ENCODE assay signal across 1 cellular context in the genomic region with DNA sequence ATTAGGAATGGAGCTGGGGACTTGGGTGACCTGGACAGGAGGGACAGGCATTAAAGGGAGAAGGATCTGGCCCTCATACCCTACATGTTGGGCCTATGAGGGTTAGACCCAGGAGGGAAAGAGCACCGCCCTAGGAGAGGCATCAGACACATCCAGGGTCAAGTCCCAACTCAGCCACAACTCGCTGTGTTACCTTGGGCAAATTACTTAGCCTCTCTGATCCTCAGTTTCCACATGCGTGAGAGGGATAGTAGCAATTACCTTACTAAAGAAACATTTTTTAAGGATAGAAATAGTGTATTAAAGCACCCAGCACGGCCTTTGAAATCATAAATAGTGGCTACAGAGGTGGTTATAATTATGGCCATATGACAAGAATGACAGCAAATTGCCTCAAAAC.
TF ChIP-seq lines count a peak whose summit lies in the region.

No MANE protein-coding gene starts in this region.

TF ChIP-seq in K562, 482 proteins besides CTCF, POLR2A, EP300 and RAD21 (continued from another document and continues in another):
- peak; percentile 26 for TF ChIP-seq BRD9 (IDR thresholded peaks at IDR 0.05; ENCODE audit: low read depth, partially characterized antibody)
- TF ChIP-seq, protein P1, sequence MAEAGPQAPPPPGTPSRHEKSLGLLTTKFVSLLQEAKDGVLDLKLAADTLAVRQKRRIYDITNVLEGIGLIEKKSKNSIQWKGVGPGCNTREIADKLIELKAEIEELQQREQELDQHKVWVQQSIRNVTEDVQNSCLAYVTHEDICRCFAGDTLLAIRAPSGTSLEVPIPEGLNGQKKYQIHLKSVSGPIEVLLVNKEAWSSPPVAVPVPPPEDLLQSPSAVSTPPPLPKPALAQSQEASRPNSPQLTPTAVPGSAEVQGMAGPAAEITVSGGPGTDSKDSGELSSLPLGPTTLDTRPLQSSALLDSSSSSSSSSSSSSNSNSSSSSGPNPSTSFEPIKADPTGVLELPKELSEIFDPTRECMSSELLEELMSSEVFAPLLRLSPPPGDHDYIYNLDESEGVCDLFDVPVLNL (CRISPR knock-in tag; IDR thresholded peaks at IDR 0.05; ENCODE audit: low read depth) = no peak
- no peak for TF ChIP-seq ZNF354B (CRISPR knock-in tag; IDR thresholded peaks at IDR 0.05)
- TF ChIP-seq ZNF589 (CRISPR knock-in tag; IDR thresholded peaks at IDR 0.05; ENCODE audit: low read depth) = no peak
- no peak for TF ChIP-seq NFATC3 (IDR thresholded peaks at IDR 0.05)
- no peak for TF ChIP-seq ZNF445 (CRISPR knock-in tag; IDR thresholded peaks at IDR 0.05; ENCODE audit: low read depth)
- TF ChIP-seq, protein P2, sequence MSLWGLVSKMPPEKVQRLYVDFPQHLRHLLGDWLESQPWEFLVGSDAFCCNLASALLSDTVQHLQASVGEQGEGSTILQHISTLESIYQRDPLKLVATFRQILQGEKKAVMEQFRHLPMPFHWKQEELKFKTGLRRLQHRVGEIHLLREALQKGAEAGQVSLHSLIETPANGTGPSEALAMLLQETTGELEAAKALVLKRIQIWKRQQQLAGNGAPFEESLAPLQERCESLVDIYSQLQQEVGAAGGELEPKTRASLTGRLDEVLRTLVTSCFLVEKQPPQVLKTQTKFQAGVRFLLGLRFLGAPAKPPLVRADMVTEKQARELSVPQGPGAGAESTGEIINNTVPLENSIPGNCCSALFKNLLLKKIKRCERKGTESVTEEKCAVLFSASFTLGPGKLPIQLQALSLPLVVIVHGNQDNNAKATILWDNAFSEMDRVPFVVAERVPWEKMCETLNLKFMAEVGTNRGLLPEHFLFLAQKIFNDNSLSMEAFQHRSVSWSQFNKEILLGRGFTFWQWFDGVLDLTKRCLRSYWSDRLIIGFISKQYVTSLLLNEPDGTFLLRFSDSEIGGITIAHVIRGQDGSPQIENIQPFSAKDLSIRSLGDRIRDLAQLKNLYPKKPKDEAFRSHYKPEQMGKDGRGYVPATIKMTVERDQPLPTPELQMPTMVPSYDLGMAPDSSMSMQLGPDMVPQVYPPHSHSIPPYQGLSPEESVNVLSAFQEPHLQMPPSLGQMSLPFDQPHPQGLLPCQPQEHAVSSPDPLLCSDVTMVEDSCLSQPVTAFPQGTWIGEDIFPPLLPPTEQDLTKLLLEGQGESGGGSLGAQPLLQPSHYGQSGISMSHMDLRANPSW (CRISPR knock-in tag; IDR thresholded peaks at IDR 0.05) = no peak
- no peak for TF ChIP-seq NFYB (IDR thresholded peaks at IDR 0.05; ENCODE audit: extremely low read depth, insufficient read length)
- no peak for TF ChIP-seq ZNF133 (CRISPR knock-in tag; IDR thresholded peaks at IDR 0.05)
- no peak for TF ChIP-seq HSF4 (CRISPR knock-in tag; IDR thresholded peaks at IDR 0.05; ENCODE audit: borderline replicate concordance)
- TF ChIP-seq GTF2A2 (tag; IDR thresholded peaks at IDR 0.05) = no peak
- no peak for TF ChIP-seq NCOA4 (IDR thresholded peaks at IDR 0.05; ENCODE audit: partially characterized antibody)
- TF ChIP-seq, protein P3, sequence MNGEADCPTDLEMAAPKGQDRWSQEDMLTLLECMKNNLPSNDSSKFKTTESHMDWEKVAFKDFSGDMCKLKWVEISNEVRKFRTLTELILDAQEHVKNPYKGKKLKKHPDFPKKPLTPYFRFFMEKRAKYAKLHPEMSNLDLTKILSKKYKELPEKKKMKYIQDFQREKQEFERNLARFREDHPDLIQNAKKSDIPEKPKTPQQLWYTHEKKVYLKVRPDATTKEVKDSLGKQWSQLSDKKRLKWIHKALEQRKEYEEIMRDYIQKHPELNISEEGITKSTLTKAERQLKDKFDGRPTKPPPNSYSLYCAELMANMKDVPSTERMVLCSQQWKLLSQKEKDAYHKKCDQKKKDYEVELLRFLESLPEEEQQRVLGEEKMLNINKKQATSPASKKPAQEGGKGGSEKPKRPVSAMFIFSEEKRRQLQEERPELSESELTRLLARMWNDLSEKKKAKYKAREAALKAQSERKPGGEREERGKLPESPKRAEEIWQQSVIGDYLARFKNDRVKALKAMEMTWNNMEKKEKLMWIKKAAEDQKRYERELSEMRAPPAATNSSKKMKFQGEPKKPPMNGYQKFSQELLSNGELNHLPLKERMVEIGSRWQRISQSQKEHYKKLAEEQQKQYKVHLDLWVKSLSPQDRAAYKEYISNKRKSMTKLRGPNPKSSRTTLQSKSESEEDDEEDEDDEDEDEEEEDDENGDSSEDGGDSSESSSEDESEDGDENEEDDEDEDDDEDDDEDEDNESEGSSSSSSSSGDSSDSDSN (IDR thresholded peaks at IDR 0.05; ENCODE audit: borderline replicate concordance in 1 of 2, low read depth in 2 of 2, low read length in 2 of 2) = no peak
- TF ChIP-seq, protein P4, sequence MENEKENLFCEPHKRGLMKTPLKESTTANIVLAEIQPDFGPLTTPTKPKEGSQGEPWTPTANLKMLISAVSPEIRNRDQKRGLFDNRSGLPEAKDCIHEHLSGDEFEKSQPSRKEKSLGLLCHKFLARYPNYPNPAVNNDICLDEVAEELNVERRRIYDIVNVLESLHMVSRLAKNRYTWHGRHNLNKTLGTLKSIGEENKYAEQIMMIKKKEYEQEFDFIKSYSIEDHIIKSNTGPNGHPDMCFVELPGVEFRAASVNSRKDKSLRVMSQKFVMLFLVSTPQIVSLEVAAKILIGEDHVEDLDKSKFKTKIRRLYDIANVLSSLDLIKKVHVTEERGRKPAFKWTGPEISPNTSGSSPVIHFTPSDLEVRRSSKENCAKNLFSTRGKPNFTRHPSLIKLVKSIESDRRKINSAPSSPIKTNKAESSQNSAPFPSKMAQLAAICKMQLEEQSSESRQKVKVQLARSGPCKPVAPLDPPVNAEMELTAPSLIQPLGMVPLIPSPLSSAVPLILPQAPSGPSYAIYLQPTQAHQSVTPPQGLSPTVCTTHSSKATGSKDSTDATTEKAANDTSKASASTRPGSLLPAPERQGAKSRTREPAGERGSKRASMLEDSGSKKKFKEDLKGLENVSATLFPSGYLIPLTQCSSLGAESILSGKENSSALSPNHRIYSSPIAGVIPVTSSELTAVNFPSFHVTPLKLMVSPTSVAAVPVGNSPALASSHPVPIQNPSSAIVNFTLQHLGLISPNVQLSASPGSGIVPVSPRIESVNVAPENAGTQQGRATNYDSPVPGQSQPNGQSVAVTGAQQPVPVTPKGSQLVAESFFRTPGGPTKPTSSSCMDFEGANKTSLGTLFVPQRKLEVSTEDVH (IDR thresholded peaks at IDR 0.05; ENCODE audit: low read depth, partially characterized antibody) = no peak
- TF ChIP-seq FOS (IDR thresholded peaks at IDR 0.05; ENCODE audit: extremely low read depth, insufficient read length) = no peak
- TF ChIP-seq CBX2 (IDR thresholded peaks at IDR 0.05; ENCODE audit: insufficient read depth, low read length, poor library complexity, severe bottlenecking) = no peak
- TF ChIP-seq SMAD2 (IDR thresholded peaks at IDR 0.05; ENCODE audit: low read depth, low read length) = no peak
- TF ChIP-seq, protein P5, sequence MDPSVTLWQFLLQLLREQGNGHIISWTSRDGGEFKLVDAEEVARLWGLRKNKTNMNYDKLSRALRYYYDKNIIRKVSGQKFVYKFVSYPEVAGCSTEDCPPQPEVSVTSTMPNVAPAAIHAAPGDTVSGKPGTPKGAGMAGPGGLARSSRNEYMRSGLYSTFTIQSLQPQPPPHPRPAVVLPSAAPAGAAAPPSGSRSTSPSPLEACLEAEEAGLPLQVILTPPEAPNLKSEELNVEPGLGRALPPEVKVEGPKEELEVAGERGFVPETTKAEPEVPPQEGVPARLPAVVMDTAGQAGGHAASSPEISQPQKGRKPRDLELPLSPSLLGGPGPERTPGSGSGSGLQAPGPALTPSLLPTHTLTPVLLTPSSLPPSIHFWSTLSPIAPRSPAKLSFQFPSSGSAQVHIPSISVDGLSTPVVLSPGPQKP (CRISPR knock-in tag; IDR thresholded peaks at IDR 0.05) = no peak
- TF ChIP-seq ERF (CRISPR knock-in tag; IDR thresholded peaks at IDR 0.05) = no peak
- no peak for TF ChIP-seq SIN3A (IDR thresholded peaks at IDR 0.05; ENCODE audit: borderline replicate concordance in 2 of 2, control insufficient read depth in 1 of 2, low read depth in 2 of 2, low read length in 2 of 2)
- TF ChIP-seq LCOR (CRISPR knock-in tag; IDR thresholded peaks at IDR 0.05) = no peak
- TF ChIP-seq YBX1 (IDR thresholded peaks at IDR 0.05) = no peak
- no peak for TF ChIP-seq SIRT6 (IDR thresholded peaks at IDR 0.05; ENCODE audit: low read depth, low read length)
- TF ChIP-seq MAFF (IDR thresholded peaks at IDR 0.05; ENCODE audit: low read length) = no peak
- TF ChIP-seq U2AF1 (optimal IDR thresholded peaks at IDR 0.05; ENCODE audit: low read depth, low read length) = no peak
- no peak for TF ChIP-seq HEY1 (CRISPR knock-in tag; IDR thresholded peaks at IDR 0.05; ENCODE audit: borderline replicate concordance)
- TF ChIP-seq, protein P6, sequence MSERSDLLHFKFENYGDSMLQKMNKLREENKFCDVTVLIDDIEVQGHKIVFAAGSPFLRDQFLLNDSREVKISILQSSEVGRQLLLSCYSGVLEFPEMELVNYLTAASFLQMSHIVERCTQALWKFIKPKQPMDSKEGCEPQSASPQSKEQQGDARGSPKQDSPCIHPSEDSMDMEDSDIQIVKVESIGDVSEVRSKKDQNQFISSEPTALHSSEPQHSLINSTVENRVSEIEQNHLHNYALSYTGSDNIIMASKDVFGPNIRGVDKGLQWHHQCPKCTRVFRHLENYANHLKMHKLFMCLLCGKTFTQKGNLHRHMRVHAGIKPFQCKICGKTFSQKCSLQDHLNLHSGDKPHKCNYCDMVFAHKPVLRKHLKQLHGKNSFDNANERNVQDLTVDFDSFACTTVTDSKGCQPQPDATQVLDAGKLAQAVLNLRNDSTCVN (CRISPR knock-in tag; IDR thresholded peaks at IDR 0.05) = no peak
- no peak for TF ChIP-seq ZSCAN29 (IDR thresholded peaks at IDR 0.05)
- no peak for TF ChIP-seq KLF1 (tag; IDR thresholded peaks at IDR 0.05)
- TF ChIP-seq L3MBTL2 (IDR thresholded peaks at IDR 0.05) = no peak
- TF ChIP-seq MECOM (CRISPR knock-in tag; IDR thresholded peaks at IDR 0.05) = no peak
- TF ChIP-seq DACH1 (IDR thresholded peaks at IDR 0.05; ENCODE audit: partially characterized antibody) = no peak
- no peak for TF ChIP-seq POLR2AphosphoS2 (IDR thresholded peaks at IDR 0.05; ENCODE audit: low read length)
- TF ChIP-seq, protein P7, sequence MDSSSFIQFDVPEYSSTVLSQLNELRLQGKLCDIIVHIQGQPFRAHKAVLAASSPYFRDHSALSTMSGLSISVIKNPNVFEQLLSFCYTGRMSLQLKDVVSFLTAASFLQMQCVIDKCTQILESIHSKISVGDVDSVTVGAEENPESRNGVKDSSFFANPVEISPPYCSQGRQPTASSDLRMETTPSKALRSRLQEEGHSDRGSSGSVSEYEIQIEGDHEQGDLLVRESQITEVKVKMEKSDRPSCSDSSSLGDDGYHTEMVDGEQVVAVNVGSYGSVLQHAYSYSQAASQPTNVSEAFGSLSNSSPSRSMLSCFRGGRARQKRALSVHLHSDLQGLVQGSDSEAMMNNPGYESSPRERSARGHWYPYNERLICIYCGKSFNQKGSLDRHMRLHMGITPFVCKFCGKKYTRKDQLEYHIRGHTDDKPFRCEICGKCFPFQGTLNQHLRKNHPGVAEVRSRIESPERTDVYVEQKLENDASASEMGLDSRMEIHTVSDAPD (CRISPR knock-in tag; IDR thresholded peaks at IDR 0.05) = no peak
- peak; percentile 35 for TF ChIP-seq CHD4 (IDR thresholded peaks at IDR 0.05; ENCODE audit: insufficient read depth, insufficient replicate concordance, low read depth, low read length, poor library complexity, severe bottlenecking)
- TF ChIP-seq RCOR1 (IDR thresholded peaks at IDR 0.05; ENCODE audit: borderline replicate concordance in 1 of 2, low read depth in 2 of 2, low read length in 2 of 2) = peak in 1 of 2 experiments; percentile 60; a peak in 1 of 4 replicates
- TF ChIP-seq, protein P8, sequence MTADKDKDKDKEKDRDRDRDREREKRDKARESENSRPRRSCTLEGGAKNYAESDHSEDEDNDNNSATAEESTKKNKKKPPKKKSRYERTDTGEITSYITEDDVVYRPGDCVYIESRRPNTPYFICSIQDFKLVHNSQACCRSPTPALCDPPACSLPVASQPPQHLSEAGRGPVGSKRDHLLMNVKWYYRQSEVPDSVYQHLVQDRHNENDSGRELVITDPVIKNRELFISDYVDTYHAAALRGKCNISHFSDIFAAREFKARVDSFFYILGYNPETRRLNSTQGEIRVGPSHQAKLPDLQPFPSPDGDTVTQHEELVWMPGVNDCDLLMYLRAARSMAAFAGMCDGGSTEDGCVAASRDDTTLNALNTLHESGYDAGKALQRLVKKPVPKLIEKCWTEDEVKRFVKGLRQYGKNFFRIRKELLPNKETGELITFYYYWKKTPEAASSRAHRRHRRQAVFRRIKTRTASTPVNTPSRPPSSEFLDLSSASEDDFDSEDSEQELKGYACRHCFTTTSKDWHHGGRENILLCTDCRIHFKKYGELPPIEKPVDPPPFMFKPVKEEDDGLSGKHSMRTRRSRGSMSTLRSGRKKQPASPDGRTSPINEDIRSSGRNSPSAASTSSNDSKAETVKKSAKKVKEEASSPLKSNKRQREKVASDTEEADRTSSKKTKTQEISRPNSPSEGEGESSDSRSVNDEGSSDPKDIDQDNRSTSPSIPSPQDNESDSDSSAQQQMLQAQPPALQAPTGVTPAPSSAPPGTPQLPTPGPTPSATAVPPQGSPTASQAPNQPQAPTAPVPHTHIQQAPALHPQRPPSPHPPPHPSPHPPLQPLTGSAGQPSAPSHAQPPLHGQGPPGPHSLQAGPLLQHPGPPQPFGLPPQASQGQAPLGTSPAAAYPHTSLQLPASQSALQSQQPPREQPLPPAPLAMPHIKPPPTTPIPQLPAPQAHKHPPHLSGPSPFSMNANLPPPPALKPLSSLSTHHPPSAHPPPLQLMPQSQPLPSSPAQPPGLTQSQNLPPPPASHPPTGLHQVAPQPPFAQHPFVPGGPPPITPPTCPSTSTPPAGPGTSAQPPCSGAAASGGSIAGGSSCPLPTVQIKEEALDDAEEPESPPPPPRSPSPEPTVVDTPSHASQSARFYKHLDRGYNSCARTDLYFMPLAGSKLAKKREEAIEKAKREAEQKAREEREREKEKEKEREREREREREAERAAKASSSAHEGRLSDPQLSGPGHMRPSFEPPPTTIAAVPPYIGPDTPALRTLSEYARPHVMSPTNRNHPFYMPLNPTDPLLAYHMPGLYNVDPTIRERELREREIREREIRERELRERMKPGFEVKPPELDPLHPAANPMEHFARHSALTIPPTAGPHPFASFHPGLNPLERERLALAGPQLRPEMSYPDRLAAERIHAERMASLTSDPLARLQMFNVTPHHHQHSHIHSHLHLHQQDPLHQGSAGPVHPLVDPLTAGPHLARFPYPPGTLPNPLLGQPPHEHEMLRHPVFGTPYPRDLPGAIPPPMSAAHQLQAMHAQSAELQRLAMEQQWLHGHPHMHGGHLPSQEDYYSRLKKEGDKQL (CRISPR knock-in tag; IDR thresholded peaks at IDR 0.05; ENCODE audit: borderline replicate concordance) = no peak
- no peak for TF ChIP-seq NFIC (IDR thresholded peaks at IDR 0.05)
- no peak for TF ChIP-seq RBM34 (IDR thresholded peaks at IDR 0.05; ENCODE audit: borderline replicate concordance, insufficient read depth, low read length)
- TF ChIP-seq, protein P9, sequence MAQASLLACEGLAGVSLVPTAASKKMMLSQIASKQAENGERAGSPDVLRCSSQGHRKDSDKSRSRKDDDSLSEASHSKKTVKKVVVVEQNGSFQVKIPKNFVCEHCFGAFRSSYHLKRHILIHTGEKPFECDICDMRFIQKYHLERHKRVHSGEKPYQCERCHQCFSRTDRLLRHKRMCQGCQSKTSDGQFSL (CRISPR knock-in tag; IDR thresholded peaks at IDR 0.05) = no peak
- TF ChIP-seq, protein P9 (tag; IDR thresholded peaks at IDR 0.05) = no peak
